In genomic region chr13:103007427-103007762, GRCh38 we compare ENCODE assay signal across 17 cellular contexts. TPM values are rescaled to one million over a fixed set of nuclear protein-coding genes. Genes with fewer than 3 reads are reported as not detected.
DNase-seq lines count a peak whose midpoint lies in the region; ATAC-seq and TF ChIP-seq lines count a peak whose summit lies in the region.
"Had no signal": no experiment of that assay in that cellular context is flagged by ENCODE, and none has a peak within 500 bp of the region (broad histone marks: within the 10 kb centered on the region; RNA-seq: fewer than 3 reads in every experiment).

No MANE protein-coding gene starts in this region.

- H3K36me3 Mint-ChIP-seq in Caco-2 (ENCODE audit: insufficient read depth, unreplicated experiment), result no peaks in the 10 kb centered on the region
- H3K36me3 Mint-ChIP-seq: natural killer cell had no signal

- H3K27me3 Mint-ChIP-seq in Caco-2 (ENCODE audit: insufficient read depth, unreplicated experiment), result no peaks in the 10 kb centered on the region

- H3K4me2 ChIP-seq in MM.1S (ENCODE audit: low read depth, low read length), result 0 out of 2 replicates have a peak overlapping the region, but pooled peaks have one; percentile 0

- WGBS in esophagus squamous epithelium, 2 donors, result 71 to 75% methylated on average over 4 of the region's 4 CpGs

- no peaks in the 10 kb centered on the region for H4K20me1 ChIP-seq in MM.1S (ENCODE audit: insufficient read depth, low read length)

- TF ChIP-seq POLR2A in GM18505 (IDR thresholded peaks at IDR 0.05; ENCODE audit: borderline replicate concordance, extremely low read depth, insufficient read depth, insufficient read length) (no peak), esophagus squamous epithelium (IDR thresholded peaks at IDR 0.05) (no peak)

- peaks cover under 1% of the 10 kb centered on the region for H3K9me3 Mint-ChIP-seq in Caco-2 (ENCODE audit: unreplicated experiment)

- no peak overlapping the region for H3K4me3 ChIP-seq in MM.1S (ENCODE audit: low read length)
- no peak overlapping the region for H3K4me3 ChIP-seq in Caco-2 (ENCODE audit: low read depth, low read length)
- H3K4me3 ChIP-seq in esophagus squamous epithelium, result no peak overlapping the region
- H3K4me3 ChIP-seq: body of pancreas, lower lobe of right lung, transverse colon had no signal

- no peak overlapping the region for H3K4me3 Mint-ChIP-seq in Caco-2 (ENCODE audit: unreplicated experiment)
- H3K4me3 Mint-ChIP-seq: natural killer cell had no signal

- no peak overlapping the region for H3K27ac Mint-ChIP-seq in Caco-2 (ENCODE audit: unreplicated experiment)
- H3K27ac Mint-ChIP-seq: natural killer cell had no signal

- no peaks in the 10 kb centered on the region for H3K79me2 ChIP-seq in MM.1S (ENCODE audit: low read length)

- H3K4me1 ChIP-seq in MM.1S (ENCODE audit: low read length) (0 out of 2 replicates have a peak, but pooled peaks cover 5% of the 10 kb centered on the region), Caco-2 (peaks cover 14% of the 10 kb centered on the region), esophagus squamous epithelium (peaks cover 0 to 10% (median 0%) of the 10 kb centered on the region in 3 donors)
- H3K4me1 ChIP-seq: body of pancreas, lower lobe of right lung, transverse colon had no signal

- CTCF ChIA-PET in Caco-2 (lab: Charles Lee), result no interaction called here

- POLR2A ChIA-PET in Caco-2 (lab: Charles Lee), result no interaction called here

- peak; percentile 33 for ATAC-seq in GM18505 (IDR thresholded peaks at IDR 0.05; ENCODE audit: unreplicated experiment)
- peak; percentile 39 for ATAC-seq in GM19455 (IDR thresholded peaks at IDR 0.05; ENCODE audit: unreplicated experiment)
- ATAC-seq in HG02885 (IDR thresholded peaks at IDR 0.05; ENCODE audit: poor library complexity, unreplicated experiment), result peak; percentile 44
- ATAC-seq: body of pancreas, lower lobe of right lung, natural killer cell had no signal

- no peak overlapping the region for H2AFZ ChIP-seq in MM.1S (ENCODE audit: low read length)

- DNase-seq in MM.1S, result no peak
- DNase-seq in SW 1271 (lab: John Stamatoyannopoulos, UW), result no peak
- no peak for DNase-seq in GF-D8 (lab: John Stamatoyannopoulos, UW)
- no peak for DNase-seq in Caco-2
- no peak for DNase-seq in esophagus squamous epithelium (lab: John Stamatoyannopoulos, UW)
- DNase-seq: activated gamma-delta T cell; body of pancreas; lower lobe of right lung; natural killer cell; NK-92 treated with Interleukin-12 subunit alpha and Interleukin-12 subunit beta, amount 100 ng/mL, for 24 hours; retina; stimulated activated CD4-positive, alpha-beta T cell treated with anti-CD3 and anti-CD28 coated beads, Interleukin-2, amount 100 ng/mL, for 24 hours; transverse colon had no signal

- no peaks in the 10 kb centered on the region for H3F3A ChIP-seq in MM.1S (ENCODE audit: insufficient read depth, low read length)

- H3K27me3 ChIP-seq in MM.1S (replicated peaks; ENCODE audit: insufficient read depth, low read length), result no peaks in the 10 kb centered on the region
- H3K27me3 ChIP-seq in Caco-2 (replicated peaks; ENCODE audit: control insufficient read depth, insufficient read depth, low read length), result no peaks in the 10 kb centered on the region
- no peaks in the 10 kb centered on the region for H3K27me3 ChIP-seq in esophagus squamous epithelium
- H3K27me3 ChIP-seq: body of pancreas, transverse colon had no signal

- intact Hi-C loops in Caco-2 (cut with micrococcal nuclease; ENCODE audit: unreplicated experiment), result no loop called here
- intact Hi-C loops in esophagus squamous epithelium (cut with DNase I), result no loop called here

- H3K27ac ChIP-seq in MM.1S (ENCODE audit: low read length), result no peak overlapping the region
- no peak overlapping the region for H3K27ac ChIP-seq in esophagus squamous epithelium
- H3K27ac ChIP-seq: body of pancreas, lower lobe of right lung, transverse colon had no signal

- H3K9ac ChIP-seq in MM.1S (ENCODE audit: low read length), result no peak overlapping the region

- TF ChIP-seq CTCF in MM.1S (IDR thresholded peaks at IDR 0.05; ENCODE audit: low read length) (no peak), Caco-2 (IDR thresholded peaks at IDR 0.05; ENCODE audit: insufficient read depth in 1 of 2, low read depth in 1 of 2, low read length in 1 of 2, severe bottlenecking in 1 of 2, unreplicated experiment in 1 of 2) (no peak), esophagus squamous epithelium (IDR thresholded peaks at IDR 0.05) (no peak)

- H3K9me2 ChIP-seq in MM.1S (replicated peaks; ENCODE audit: insufficient read depth, low read length), result no peaks in the 10 kb centered on the region

- H3K36me3 ChIP-seq in MM.1S (replicated peaks; ENCODE audit: insufficient read depth, low read length) (no peaks in the 10 kb centered on the region), Caco-2 (ENCODE audit: control insufficient read depth, insufficient read depth, low read length) (no peaks in the 10 kb centered on the region), esophagus squamous epithelium (no peaks in the 10 kb centered on the region)
- H3K36me3 ChIP-seq: lower lobe of right lung, transverse colon had no signal

- BruUV-seq in Caco-2 (replicated peaks; lab: Mats Ljungman, UMichigan), result no TSS peak

- H3K4me1 Mint-ChIP-seq in Caco-2 (ENCODE audit: low read depth, unreplicated experiment), result peaks cover 8% of the 10 kb centered on the region
- H3K4me1 Mint-ChIP-seq: natural killer cell had no signal

- H3K9me3 ChIP-seq in MM.1S (replicated peaks; ENCODE audit: insufficient read depth, low read length), result no peaks in the 10 kb centered on the region
- no peaks in the 10 kb centered on the region for H3K9me3 ChIP-seq in Caco-2
- H3K9me3 ChIP-seq in esophagus squamous epithelium, result no peaks in the 10 kb centered on the region
- H3K9me3 ChIP-seq: body of pancreas, lower lobe of right lung, transverse colon had no signal

RNA-seq across cellular contexts. Expression of gene SLC10A2, which starts 58.8 kb away (rescaled TPM):
- total RNA-seq in Caco-2 (2022) (not detected in 2 replicates), esophagus squamous epithelium (not detected)
- total RNA-seq: body of pancreas, lower lobe of right lung, natural killer cell, SK-MEL-5 had no signal
